In genomic region chr1:88685239-88685604, GRCh38 we compare ENCODE assay signal across 8 cellular contexts. TPM values are rescaled to one million over a fixed set of nuclear protein-coding genes. Genes with fewer than 3 reads are reported as not detected.
DNase-seq lines count a peak whose midpoint lies in the region; ATAC-seq, FAIRE-seq and TF ChIP-seq lines count a peak whose summit lies in the region.

No MANE protein-coding gene starts in this region.

- H3K4me1 ChIP-seq in hepatocyte (ENCODE audit: insufficient read depth), result peaks cover 17% of the 10 kb centered on the region

- TF ChIP-seq CTCF in AG09309 (IDR thresholded peaks at IDR 0.05; ENCODE audit: control insufficient read depth, insufficient read depth, low read depth, low read length, missing control alignments) (no peak), WERI-Rb-1 (IDR thresholded peaks at IDR 0.05; ENCODE audit: low read depth, low read length) (no peak), hepatocyte (IDR thresholded peaks at IDR 0.05; ENCODE audit: poor library complexity) (no peak)

- peaks cover 64% of the 10 kb centered on the region for H3K79me2 ChIP-seq in hepatocyte

- no peaks in the 10 kb centered on the region for H3K9me3 Mint-ChIP-seq in stimulated activated effector memory CD8-positive, alpha-beta T cell treated with anti-CD3 and anti-CD28 coated beads, Interleukin-12 subunit alpha, Interleukin-12 subunit beta, amount 100 ng/mL, for 72 hours

- H2AFZ ChIP-seq in hepatocyte, result peak overlapping the region; percentile 54

- H3K27me3 ChIP-seq in WERI-Rb-1 (ENCODE audit: insufficient read depth, low read depth, severe bottlenecking), result no peaks in the 10 kb centered on the region
- no peaks in the 10 kb centered on the region for H3K27me3 ChIP-seq in hepatocyte

- 0% methylated on average over 7 of the region's 7 CpGs for WGBS in hepatocyte (ENCODE audit: low lambda C conversion rate, missing lambda C conversion rate)

- H3K4me3 Mint-ChIP-seq in stimulated activated effector memory CD8-positive, alpha-beta T cell treated with anti-CD3 and anti-CD28 coated beads, Interleukin-12 subunit alpha, Interleukin-12 subunit beta, amount 100 ng/mL, for 72 hours, result peak overlapping the region; percentile 87

- H3K4me2 ChIP-seq in hepatocyte, result peak overlapping the region; percentile 76

- H3K27ac ChIP-seq in WERI-Rb-1 (peak overlapping the region; percentile 95), hepatocyte (peak overlapping the region; percentile 98)

- H3K4me3 ChIP-seq in AG09309 (ENCODE audit: control insufficient read depth, low read depth, low read length) (peak overlapping the region; percentile 98), WERI-Rb-1 (ENCODE audit: low read depth, low read length) (peak overlapping the region; percentile 98), hepatocyte (peak overlapping the region; percentile 59)

- no peaks in the 10 kb centered on the region for H3K9me2 ChIP-seq in hepatocyte (replicated peaks; ENCODE audit: insufficient read depth)

- H3K36me3 ChIP-seq in WERI-Rb-1 (peaks cover 22% of the 10 kb centered on the region), hepatocyte (replicated peaks; ENCODE audit: insufficient read depth, low read depth) (no peaks in the 10 kb centered on the region)

- peak; percentile 11 for ATAC-seq in GM21529 (IDR thresholded peaks at IDR 0.05; ENCODE audit: unreplicated experiment)
- no peak for ATAC-seq in stimulated activated effector memory CD8-positive, alpha-beta T cell treated with anti-CD3 and anti-CD28 coated beads, Interleukin-12 subunit alpha, Interleukin-12 subunit beta, amount 100 ng/mL, for 72 hours

- peak overlapping the region; percentile 98 for H3K27ac Mint-ChIP-seq in stimulated activated effector memory CD8-positive, alpha-beta T cell treated with anti-CD3 and anti-CD28 coated beads, Interleukin-12 subunit alpha, Interleukin-12 subunit beta, amount 100 ng/mL, for 72 hours

- peaks cover 7% of the 10 kb centered on the region for H3K4me1 Mint-ChIP-seq in stimulated activated effector memory CD8-positive, alpha-beta T cell treated with anti-CD3 and anti-CD28 coated beads, Interleukin-12 subunit alpha, Interleukin-12 subunit beta, amount 100 ng/mL, for 72 hours

- FAIRE-seq in RCC 7860 (lab: Jason Lieb, UNC), result no peak

- DNase-seq in AG09309 (ENCODE audit: low read depth) (no peak), WERI-Rb-1 (no peak), hepatocyte (ENCODE audit: low spot score) (peak; percentile 8), RCC 7860 (ENCODE audit: low spot score) (no peak), NCI-H187 treated with DMSO at 0.1 percent for 48 hours (lab: John Stamatoyannopoulos, UW) (no peak)
- no peak for DNase-seq in stimulated activated effector memory CD8-positive, alpha-beta T cell treated with anti-CD3 and anti-CD28 coated beads, Interleukin-12 subunit alpha, Interleukin-12 subunit beta, amount 100 ng/mL, for 72 hours (ENCODE audit: low spot score in 2 of 2)
- DNase-seq in effector CD8-positive, alpha-beta T cell (lab: John Stamatoyannopoulos, UW), result no peak

- peaks cover 39% of the 10 kb centered on the region for H4K20me1 ChIP-seq in hepatocyte (ENCODE audit: insufficient read depth, poor library complexity, severe bottlenecking)

- H3K9me3 ChIP-seq in WERI-Rb-1 (ENCODE audit: severe bottlenecking) (no peaks in the 10 kb centered on the region), hepatocyte (ENCODE audit: low read depth) (no peaks in the 10 kb centered on the region)

- H3K36me3 Mint-ChIP-seq in stimulated activated effector memory CD8-positive, alpha-beta T cell treated with anti-CD3 and anti-CD28 coated beads, Interleukin-12 subunit alpha, Interleukin-12 subunit beta, amount 100 ng/mL, for 72 hours, result peaks cover 29% of the 10 kb centered on the region

RNA-seq across cellular contexts. Expression of gene PKN2, which starts 1.1 kb away (rescaled TPM):
- total RNA-seq in hepatocyte, result 54.0 and 55.1 TPM in 2 replicates
- polyA plus RNA-seq in hepatocyte, result 16.4 and 16.8 TPM in 2 replicates
